Comparison of ENCODE assay signal across 10 cellular contexts in genomic region chr5:50727149-50727496, GRCh38.
A peak's percentile ranks its signal among the peaks of the same experiment; 100 is the strongest.
DNase-seq lines count a peak whose midpoint lies in the region; ATAC-seq and TF ChIP-seq lines count a peak whose summit lies in the region.
"Had no signal": no experiment of that assay in that cellular context is flagged by ENCODE, and none has a peak within 500 bp of the region (broad histone marks: within the 10 kb centered on the region; RNA-seq: fewer than 3 reads in every experiment).

No MANE protein-coding gene starts in this region.

- BruUV-seq in HCT116 (replicated peaks; lab: Mats Ljungman, UMichigan), result no TSS peak

- no peaks in the 10 kb centered on the region for H3K27me3 ChIP-seq in HCT116 (ENCODE audit: insufficient read depth, low read length)

- intact Hi-C loops in HCT116 (cut with micrococcal nuclease), result no loop called here
- intact Hi-C loops in activated CD4-positive, alpha-beta memory T cell treated with anti-CD3 and anti-CD28 coated beads for 36 hours (cut with micrococcal nuclease), result no loop called here

- no peak for TF ChIP-seq POLR2A in HCT116 (IDR thresholded peaks at IDR 0.05; ENCODE audit: borderline replicate concordance, extremely low read depth, insufficient read depth, insufficient read length)

- no peak overlapping the region for H3K4me2 ChIP-seq in HCT116 (ENCODE audit: low read length)

- no peaks in the 10 kb centered on the region for H3K9me2 ChIP-seq in HCT116 (ENCODE audit: insufficient read depth)

- no peak for TF ChIP-seq CTCF in HCT116 (IDR thresholded peaks at IDR 0.05 in 2 of 3, conservative IDR thresholded peaks at IDR 0.05 in 1 of 3; ENCODE audit: borderline replicate concordance in 1 of 3, insufficient read depth in 1 of 3, low read depth in 2 of 3, low read length in 2 of 3)

- 0 out of 4 replicates have a peak, but pooled peaks cover 0 to 3% of the 10 kb centered on the region in 2 experiments for H3K4me1 ChIP-seq in HCT116 (ENCODE audit: control insufficient read depth in 1 of 2, insufficient read depth in 2 of 2, low read length in 2 of 2)

- ATAC-seq in HCT116 (no peak), GM21723 (IDR thresholded peaks at IDR 0.05; ENCODE audit: unreplicated experiment) (no peak)

- no peak for TF ChIP-seq RAD21 in HCT116 (IDR thresholded peaks at IDR 0.05; ENCODE audit: low read depth)

- H4K20me1 ChIP-seq in HCT116 (ENCODE audit: insufficient read depth), result no peaks in the 10 kb centered on the region

- no peaks in the 10 kb centered on the region for H3K36me3 ChIP-seq in HCT116 (ENCODE audit: control insufficient read depth in 1 of 2, insufficient read depth in 2 of 2, low read length in 2 of 2)

- no peaks in the 10 kb centered on the region for H3K79me2 ChIP-seq in HCT116 (ENCODE audit: insufficient read depth, low read length)

- no peak overlapping the region for H2AFZ ChIP-seq in HCT116 (ENCODE audit: low read depth, low read length, poor library complexity, severe bottlenecking)

- DNase-seq in AG08395 (ENCODE audit: low spot score) (peak; percentile 19), HCT116 (ENCODE audit: low read depth, low spot score) (no peak), inferior parietal cortex (ENCODE audit: extremely low spot score) (peak; percentile 59), NCI-H510A (lab: John Stamatoyannopoulos, UW) (no peak), NCI-H526 (lab: John Stamatoyannopoulos, UW) (no peak), NCI-H446 treated with DMSO at 0.1 percent for 48 hours (lab: John Stamatoyannopoulos, UW) (no peak)
- peak; percentile 56 for DNase-seq in activated CD4-positive, alpha-beta memory T cell treated with anti-CD3 and anti-CD28 coated beads for 36 hours
- DNase-seq: central memory CD4-positive, alpha-beta T cell; DMS 273 treated with DMSO at 0.1 percent for 48 hours had no signal

- H3K9ac ChIP-seq in HCT116 (ENCODE audit: low read length), result no peak overlapping the region

- H3K27ac ChIP-seq in HCT116 (ENCODE audit: low read depth, low read length), result no peak overlapping the region

- no peaks in the 10 kb centered on the region for H3K36me3 Mint-ChIP-seq in activated CD4-positive, alpha-beta memory T cell treated with anti-CD3 and anti-CD28 coated beads for 36 hours

- peak overlapping the region; percentile 29 for H3K4me3 Mint-ChIP-seq in activated CD4-positive, alpha-beta memory T cell treated with anti-CD3 and anti-CD28 coated beads for 36 hours

- RAD21 ChIA-PET in HCT116 (lab: Charles Lee; ENCODE audit: low non-redundant PET in 1 of 2, low total read pairs in 2 of 2, uncharacterized antibody in 2 of 2, unreplicated experiment in 2 of 2), result no interaction called here

- H3K27ac Mint-ChIP-seq in activated CD4-positive, alpha-beta memory T cell treated with anti-CD3 and anti-CD28 coated beads for 36 hours, result peak overlapping the region; percentile 82

- peaks cover 5% of the 10 kb centered on the region for H3K9me3 Mint-ChIP-seq in activated CD4-positive, alpha-beta memory T cell treated with anti-CD3 and anti-CD28 coated beads for 36 hours

- peaks cover 69% of the 10 kb centered on the region for H3K4me1 Mint-ChIP-seq in activated CD4-positive, alpha-beta memory T cell treated with anti-CD3 and anti-CD28 coated beads for 36 hours (ENCODE audit: low read depth)

- H3K4me3 ChIP-seq in HCT116 (replicated peaks in 1 of 2; ENCODE audit: low read depth in 1 of 2, low read length in 2 of 2), result no peak overlapping the region

- POLR2A ChIA-PET in HCT116 (lab: Charles Lee), result no interaction called here
- POLR2A ChIA-PET in activated CD4-positive, alpha-beta memory T cell treated with anti-CD3 and anti-CD28 coated beads for 36 hours (lab: Charles Lee), result interaction anchor here (1.4 kb wide), 1 partner anchor 60 kb away, joined by 3 read pairs; no protein-coding TSS in a partner anchor

- H3K9me3 ChIP-seq in HCT116 (ENCODE audit: control insufficient read depth in 1 of 2, insufficient read depth in 1 of 2, low read depth in 1 of 2, low read length in 2 of 2), result no peaks in the 10 kb centered on the region

- no peaks in the 10 kb centered on the region for H3K27me3 Mint-ChIP-seq in activated CD4-positive, alpha-beta memory T cell treated with anti-CD3 and anti-CD28 coated beads for 36 hours

- CTCF ChIA-PET in HCT116 (lab: Charles Lee), result no interaction called here
- CTCF ChIA-PET in activated CD4-positive, alpha-beta memory T cell treated with anti-CD3 and anti-CD28 coated beads for 36 hours (lab: Charles Lee), result no interaction called here

TF ChIP-seq in HCT116, 20 proteins besides CTCF, POLR2A, EP300 and RAD21:
- TF ChIP-seq ZFX (IDR thresholded peaks at IDR 0.05) (no peak), ZNF274 (IDR thresholded peaks at IDR 0.05; ENCODE audit: low read depth, low read length) (no peak), SP1 (IDR thresholded peaks at IDR 0.05; ENCODE audit: low read depth) (peak; percentile 14; the same call in 1 of the 2 replicates), ELF1 (IDR thresholded peaks at IDR 0.05; ENCODE audit: borderline replicate concordance, low read depth) (no peak), MAX (IDR thresholded peaks at IDR 0.05) (no peak), YY1 (IDR thresholded peaks at IDR 0.05; ENCODE audit: extremely low read depth, insufficient replicate concordance, low read depth, low read length) (no peak), SIN3A (IDR thresholded peaks at IDR 0.05; ENCODE audit: low read depth) (no peak), EZH2 (IDR thresholded peaks at IDR 0.05) (no peak)

Comparison
In these comparisons a context has a peak if more than half of its experiments do, and no peak if none do; other contexts are left out.
1. DNase-seq: peak in AG08395 (single experiment), activated CD4-positive, alpha-beta memory T cell treated with anti-CD3 and anti-CD28 coated beads for 36 hours (single experiment) and inferior parietal cortex (single experiment); none in HCT116 (single experiment), NCI-H510A (single experiment), NCI-H526 (0 of 2) and NCI-H446 treated with DMSO at 0.1 percent for 48 hours (single experiment).